Comparison of ENCODE assay signal across 8 cellular contexts in the genomic region with DNA sequence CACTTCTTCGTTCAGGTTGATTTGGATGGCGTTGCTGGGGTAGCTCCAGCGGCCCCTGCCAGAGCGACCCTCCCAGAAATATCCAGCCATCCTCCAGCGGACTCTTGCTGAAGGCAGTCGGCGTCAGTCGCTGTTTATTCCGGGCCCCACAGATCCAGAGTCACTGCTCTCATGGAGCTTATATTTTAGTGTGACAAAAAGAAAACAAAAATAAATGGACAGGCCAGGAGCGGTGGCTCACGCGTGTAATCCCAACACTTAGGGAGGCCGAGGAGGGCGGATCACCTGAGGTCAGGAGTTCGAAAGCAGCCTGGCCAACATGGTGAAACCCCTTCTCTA.
A peak's percentile ranks its signal among the peaks of the same experiment; 100 is the strongest.
DNase-seq lines count a peak whose midpoint lies in the region; ATAC-seq and TF ChIP-seq lines count a peak whose summit lies in the region.

No MANE protein-coding gene starts in this region.

- H3K27me3 ChIP-seq in KMS-11 (ENCODE audit: insufficient read depth, low read depth) (no peaks in the 10 kb centered on the region), muscle layer of duodenum (ENCODE audit: low read depth, low read length) (no peaks in the 10 kb centered on the region)

- peaks cover 18% of the 10 kb centered on the region for H3K79me2 ChIP-seq in KMS-11 (ENCODE audit: insufficient read depth, low read depth)

- H3K36me3 ChIP-seq in KMS-11 (ENCODE audit: insufficient read depth) (no peaks in the 10 kb centered on the region), muscle layer of duodenum (ENCODE audit: control insufficient read depth in 1 of 2, insufficient read depth in 2 of 2, low read length in 2 of 2) (peaks cover 5 to 13% of the 10 kb centered on the region in 2 donors)

- ATAC-seq in GM19328 (IDR thresholded peaks at IDR 0.05; ENCODE audit: unreplicated experiment) (no peak), GM19463 (IDR thresholded peaks at IDR 0.05; ENCODE audit: unreplicated experiment) (no peak)

- peak overlapping the region; percentile 93 for H2AFZ ChIP-seq in KMS-11 (ENCODE audit: low read depth)

- peak overlapping the region; percentile 73 for H3K9ac ChIP-seq in KMS-11

- peaks cover 11% of the 10 kb centered on the region for H3K4me1 ChIP-seq in KMS-11 (ENCODE audit: low read depth, poor library complexity, severe bottlenecking)
- peaks cover 0 to 15% of the 10 kb centered on the region in 2 donors for H3K4me1 ChIP-seq in muscle layer of duodenum (ENCODE audit: control insufficient read depth in 1 of 2, insufficient read depth in 2 of 2, low read length in 2 of 2)

- H3K9me3 ChIP-seq in muscle layer of duodenum (ENCODE audit: control insufficient read depth in 1 of 2, low read length in 2 of 2), result no peaks in the 10 kb centered on the region

- H3K27ac ChIP-seq in KMS-11 (peak overlapping the region; percentile 77), coronary artery (peak overlapping the region; percentile 74 to 93), muscle layer of duodenum (ENCODE audit: low read length) (peak overlapping the region; percentile 87)

- H3K4me3 ChIP-seq in AG09309 (ENCODE audit: control insufficient read depth, low read depth, low read length), result peak overlapping the region; percentile 87
- H3K4me3 ChIP-seq in KMS-11 (IDR thresholded peaks at IDR 0.05; ENCODE audit: insufficient read depth, low read depth, low read length), result peak overlapping the region; percentile 35
- peak overlapping the region; percentile 95 for H3K4me3 ChIP-seq in coronary artery
- peak overlapping the region; percentile 93 to 100 for H3K4me3 ChIP-seq in muscle layer of duodenum (ENCODE audit: low read depth in 1 of 2, low read length in 2 of 2)

- 0 out of 2 replicates have a peak, but pooled peaks cover 4% of the 10 kb centered on the region for H4K20me1 ChIP-seq in KMS-11 (ENCODE audit: insufficient read depth)

- H3K4me2 ChIP-seq in KMS-11, result peak overlapping the region; percentile 83

- DNase-seq in AG09309 (ENCODE audit: low read depth) (no peak), coronary artery (ENCODE audit: low spot score) (no peak), RKO (ENCODE audit: low spot score) (no peak)
- no peak for DNase-seq in stimulated activated naive CD4-positive, alpha-beta T cell treated with Interleukin-2 at 50 U/mL for 16 hours (lab: John Stamatoyannopoulos, UW)

- no peak for TF ChIP-seq CTCF in AG09309 (IDR thresholded peaks at IDR 0.05; ENCODE audit: control insufficient read depth, insufficient read depth, low read depth, low read length, missing control alignments)
- TF ChIP-seq CTCF in KMS-11 (conservative IDR thresholded peaks at IDR 0.05; ENCODE audit: low read depth, low read length), result no peak
- no peak for TF ChIP-seq CTCF in coronary artery (IDR thresholded peaks at IDR 0.05)

Comparison
In these comparisons a context has a peak if more than half of its experiments do, and no peak if none do; other contexts are left out.
1. H3K4me3 ChIP-seq: peak in every context shown above with its lines; median percentile 96 in muscle layer of duodenum; 95 in coronary artery; 87 in AG09309; 35 in KMS-11.